Comparison of ENCODE assay signal across 1 cellular context in genomic region chr1:47333578-47333921, GRCh38.
TF ChIP-seq lines count a peak whose summit lies in the region.

CMPK1 (plus strand) TSS chr1:47333790; CDS start chr1:47333946, 156 bp downstream.

TF ChIP-seq in K562, 482 proteins besides CTCF, POLR2A, EP300 and RAD21 (continued from another document and continues in another):
- TF ChIP-seq HNRNPLL (IDR thresholded peaks at IDR 0.05; ENCODE audit: low read depth, low read length, poor library complexity, severe bottlenecking): peak; percentile 36
- TF ChIP-seq MCM2 (IDR thresholded peaks at IDR 0.05; ENCODE audit: low read depth): no peak
- peak; percentile 82 for TF ChIP-seq TAF1 (IDR thresholded peaks at IDR 0.05; ENCODE audit: control insufficient read depth, extremely low read depth, insufficient read depth, low read length, severe bottlenecking)
- TF ChIP-seq EZH2 (IDR thresholded peaks at IDR 0.05; ENCODE audit: borderline replicate concordance, low read depth, low read length): no peak
- no peak for TF ChIP-seq NELFE (IDR thresholded peaks at IDR 0.05; ENCODE audit: insufficient read depth, insufficient read length)
- no peak for TF ChIP-seq DMBX1 (CRISPR knock-in tag; IDR thresholded peaks at IDR 0.05; ENCODE audit: borderline replicate concordance)
- no peak for TF ChIP-seq RNF219 (CRISPR knock-in tag; IDR thresholded peaks at IDR 0.05)
- no peak for TF ChIP-seq POLR3G (IDR thresholded peaks at IDR 0.05; ENCODE audit: extremely low read depth, insufficient read length, insufficient replicate concordance)
- TF ChIP-seq CC2D1A (IDR thresholded peaks at IDR 0.05): peak; percentile 42; the same call in 1 of the 2 replicates
- no peak for TF ChIP-seq CHD7 (IDR thresholded peaks at IDR 0.05; ENCODE audit: low read depth, low read length)
- no peak for TF ChIP-seq PRPF4 (IDR thresholded peaks at IDR 0.05; ENCODE audit: insufficient read depth, low read depth, low read length, poor library complexity, severe bottlenecking)
- TF ChIP-seq CEBPZ (IDR thresholded peaks at IDR 0.05; ENCODE audit: borderline replicate concordance, low read depth, low read length): no peak
- TF ChIP-seq CREM (IDR thresholded peaks at IDR 0.05; ENCODE audit: low read depth): peak; percentile 64; the same call in 1 of the 2 replicates
- TF ChIP-seq ZNF518B (CRISPR knock-in tag; IDR thresholded peaks at IDR 0.05): no peak
- no peak for TF ChIP-seq RCOR1 (IDR thresholded peaks at IDR 0.05; ENCODE audit: borderline replicate concordance in 1 of 2, low read depth in 2 of 2, low read length in 2 of 2)
- peak in 1 of 2 experiments; percentile 79; a peak in 1 of 4 replicates for TF ChIP-seq FOXA3 (CRISPR knock-in tag; conservative IDR thresholded peaks at IDR 0.05 in 1 of 2, IDR thresholded peaks at IDR 0.05 in 1 of 2)
- no peak for TF ChIP-seq MED1 (CRISPR knock-in tag; IDR thresholded peaks at IDR 0.05; ENCODE audit: borderline replicate concordance)
- 0 out of 2 replicates have a peak, but pooled peaks have one; percentile 27 for TF ChIP-seq SMARCE1 (IDR thresholded peaks at IDR 0.05)
- no peak for TF ChIP-seq KLF13 (tag; IDR thresholded peaks at IDR 0.05; ENCODE audit: borderline replicate concordance, low read depth)
- TF ChIP-seq CXXC5 (CRISPR knock-in tag; IDR thresholded peaks at IDR 0.05): peak; percentile 94
- TF ChIP-seq MYNN (IDR thresholded peaks at IDR 0.05): no peak
- no peak for TF ChIP-seq MYNN (CRISPR knock-in tag; IDR thresholded peaks at IDR 0.05)
- 0 out of 2 replicates have a peak, but pooled peaks have one; percentile 44 for TF ChIP-seq DPF2 (IDR thresholded peaks at IDR 0.05)
- no peak for TF ChIP-seq NFRKB (IDR thresholded peaks at IDR 0.05; ENCODE audit: low read depth)
- TF ChIP-seq ILF3 (IDR thresholded peaks at IDR 0.05; ENCODE audit: borderline replicate concordance): no peak
- 0 out of 2 replicates have a peak, but pooled peaks have one; percentile 37 for TF ChIP-seq CBX1 (IDR thresholded peaks at IDR 0.05; ENCODE audit: low read depth)
- no peak for TF ChIP-seq TCF7 (IDR thresholded peaks at IDR 0.05; ENCODE audit: borderline replicate concordance)
- peak in 2 of 3 experiments; percentile 11 to 92; a peak in 2 of 6 replicates for TF ChIP-seq ZBTB11 (CRISPR knock-in tag; IDR thresholded peaks at IDR 0.05)
- peak; percentile 85 for TF ChIP-seq SUPT5H (IDR thresholded peaks at IDR 0.05)
- no peak for TF ChIP-seq SNRNP70 (optimal IDR thresholded peaks at IDR 0.05; ENCODE audit: low read depth, low read length)
